ENCODE assay signal across 11 cellular contexts in genomic region chrX:131729295-131729694, GRCh38.
DNase-seq lines count a peak whose midpoint lies in the region; ATAC-seq, FAIRE-seq and TF ChIP-seq lines count a peak whose summit lies in the region.
"Had no signal": no experiment of that assay in that cellular context is flagged by ENCODE, and none has a peak within 500 bp of the region (broad histone marks: within the 10 kb centered on the region; RNA-seq: fewer than 3 reads in every experiment).

No MANE protein-coding gene starts in this region.

- no peak overlapping the region for H3K4me3 ChIP-seq in astrocyte (ENCODE audit: insufficient read depth, low read depth, low read length)
- peak overlapping the region; percentile 36 for H3K4me3 ChIP-seq in ovary
- no peak overlapping the region for H3K4me3 ChIP-seq in GM23248
- no peak overlapping the region for H3K4me3 ChIP-seq in PC-3 (ENCODE audit: low read length)

- no peak for TF ChIP-seq POLR2A in ovary (IDR thresholded peaks at IDR 0.05)

- WGBS in ovary, 3 donors, result 39 to 49% (median 47%) methylated on average over 15 of the region's 15 CpGs
- WGBS in GM23248 (ENCODE audit: low coverage in 1 of 2, low lambda C conversion rate in 2 of 2, missing lambda C conversion rate in 2 of 2), 2 experiments, result 29 to 47% methylated on average over 9 to 15 of the region's 15 CpGs

- peaks cover 4% of the 10 kb centered on the region for H3K9me3 Mint-ChIP-seq in astrocyte (ENCODE audit: unreplicated experiment)

- no peaks in the 10 kb centered on the region for H3K27me3 Mint-ChIP-seq in astrocyte (ENCODE audit: low read depth, unreplicated experiment)

- no peak overlapping the region for H3K4me3 Mint-ChIP-seq in astrocyte (ENCODE audit: unreplicated experiment)

- H3K36me3 ChIP-seq in astrocyte (ENCODE audit: insufficient read depth, low read length) (no peaks in the 10 kb centered on the region), ovary (no peaks in the 10 kb centered on the region), GM23248 (ENCODE audit: low read depth) (no peaks in the 10 kb centered on the region), PC-3 (ENCODE audit: low read depth, low read length) (no peaks in the 10 kb centered on the region)

- H3K4me2 ChIP-seq in astrocyte (ENCODE audit: low read length) (no peak overlapping the region), GM23248 (ENCODE audit: unreplicated experiment) (no peak overlapping the region), PC-3 (ENCODE audit: low read length) (no peak overlapping the region)

- ATAC-seq in HG02885 (IDR thresholded peaks at IDR 0.05; ENCODE audit: poor library complexity, unreplicated experiment), result peak; percentile 67
- ATAC-seq in PC-3, result no peak
- ATAC-seq in GM21515 (IDR thresholded peaks at IDR 0.05; ENCODE audit: unreplicated experiment), result no peak
- ATAC-seq: HCT116 had no signal

- no peak overlapping the region for H3K27ac ChIP-seq in astrocyte (ENCODE audit: low read depth, low read length)
- H3K27ac ChIP-seq in ovary, result peak overlapping the region; percentile 10 to 94
- no peak overlapping the region for H3K27ac ChIP-seq in GM23248
- no peak overlapping the region for H3K27ac ChIP-seq in PC-3 (ENCODE audit: low read length)

- intact Hi-C loops in ovary (cut with DNase I), result no loop called here
- intact Hi-C loops in PC-3 (cut with micrococcal nuclease), result no loop called here

- no peak overlapping the region for H3K9ac ChIP-seq in astrocyte (ENCODE audit: low read length)
- H3K9ac ChIP-seq in GM23248, result no peak overlapping the region
- H3K9ac ChIP-seq in PC-3 (ENCODE audit: low read length), result no peak overlapping the region

- in situ Hi-C loops in GM23248 (cut with MboI), result no loop called here

- H3K79me2 ChIP-seq in astrocyte (ENCODE audit: insufficient read depth, low read length), result no peaks in the 10 kb centered on the region
- H3K79me2 ChIP-seq in GM23248 (ENCODE audit: insufficient read depth), result no peaks in the 10 kb centered on the region
- no peaks in the 10 kb centered on the region for H3K79me2 ChIP-seq in PC-3 (ENCODE audit: low read length)

- H3F3A ChIP-seq in GM23248 (ENCODE audit: insufficient read depth) (no peaks in the 10 kb centered on the region), PC-3 (ENCODE audit: low read length, unreplicated experiment) (no peaks in the 10 kb centered on the region)

- FAIRE-seq in astrocyte (lab: Jason Lieb, UNC), result peak; percentile 90
- FAIRE-seq: TTC549 had no signal

- no peak overlapping the region for H2AFZ ChIP-seq in astrocyte (ENCODE audit: low read depth, low read length)
- H2AFZ ChIP-seq in GM23248, result no peak overlapping the region
- H2AFZ ChIP-seq in PC-3 (ENCODE audit: low read length), result no peak overlapping the region

- H3K27ac Mint-ChIP-seq in astrocyte (ENCODE audit: unreplicated experiment), result no peak overlapping the region

- no TSS peak for BruUV-seq in PC-3 (replicated peaks; lab: Mats Ljungman, UMichigan)

- H3K36me3 Mint-ChIP-seq in astrocyte (ENCODE audit: low read depth, unreplicated experiment), result peaks cover 4% of the 10 kb centered on the region

- TF ChIP-seq CTCF in GM10248 (IDR thresholded peaks at IDR 0.05; ENCODE audit: control extremely low read depth, extremely low read depth, low read depth, missing control alignments) (no peak), astrocyte (IDR thresholded peaks at IDR 0.05; ENCODE audit: insufficient read depth, low read depth, low read length) (no peak), ovary (IDR thresholded peaks at IDR 0.05) (peak in 1 of 3 donors; percentile 14), PC-3 (conservative IDR thresholded peaks at IDR 0.05; ENCODE audit: low read depth, low read length) (no peak)

- DNase-seq in GM10248 (ENCODE audit: extremely low spot score) (peak; percentile 36), astrocyte (ENCODE audit: low read depth) (peak; percentile 65), ovary (peak; percentile 84 to 88 (median 86)), GM23248 (no peak), NCI-H82 treated with DMSO at 0.1 percent for 48 hours (lab: John Stamatoyannopoulos, UW; ENCODE audit: unreplicated experiment) (no peak), PC-3 (no peak)
- DNase-seq: stimulated activated naive CD4-positive, alpha-beta T cell treated with Interleukin-2 at 50 U/mL for 16 hours had no signal

- TF ChIP-seq EP300 in ovary (IDR thresholded peaks at IDR 0.05), result no peak

- H3K9me2 ChIP-seq in GM23248 (ENCODE audit: insufficient read depth) (no peaks in the 10 kb centered on the region), PC-3 (replicated peaks; ENCODE audit: low read length) (no peaks in the 10 kb centered on the region)

- CTCF ChIA-PET in GM10248 (lab: Yijun Ruan, JAX) (no interaction called here), PC-3 (lab: Charles Lee) (no interaction called here)

- H3K27me3 ChIP-seq in astrocyte (ENCODE audit: insufficient read depth, low read length) (no peaks in the 10 kb centered on the region), ovary (no peaks in the 10 kb centered on the region), GM23248 (replicated peaks; ENCODE audit: insufficient read depth) (no peaks in the 10 kb centered on the region), PC-3 (ENCODE audit: low read length) (no peaks in the 10 kb centered on the region)

- H3K4me1 Mint-ChIP-seq in astrocyte (ENCODE audit: low read depth, unreplicated experiment), result no peaks in the 10 kb centered on the region

- H3K9me3 ChIP-seq in astrocyte (ENCODE audit: insufficient read depth, low read depth, low read length) (no peaks in the 10 kb centered on the region), ovary (no peaks in the 10 kb centered on the region), GM23248 (ENCODE audit: low read depth) (no peaks in the 10 kb centered on the region), PC-3 (ENCODE audit: low read length) (peaks cover 3% of the 10 kb centered on the region; the same call in 1 of the 2 replicates)

- H4K20me1 ChIP-seq in astrocyte (ENCODE audit: insufficient read depth, low read length) (no peaks in the 10 kb centered on the region), GM23248 (ENCODE audit: insufficient read depth) (no peaks in the 10 kb centered on the region), PC-3 (ENCODE audit: low read length) (no peaks in the 10 kb centered on the region)

- POLR2A ChIA-PET in GM10248 (lab: Yijun Ruan, JAX), result no interaction called here
- POLR2A ChIA-PET in PC-3 (lab: Charles Lee; ENCODE audit: unreplicated experiment), result no interaction called here

- H3K4me1 ChIP-seq in astrocyte (ENCODE audit: insufficient read depth, low read length), result no peaks in the 10 kb centered on the region
- no peaks in the 10 kb centered on the region for H3K4me1 ChIP-seq in ovary (ENCODE audit: insufficient read depth)
- no peaks in the 10 kb centered on the region for H3K4me1 ChIP-seq in GM23248 (ENCODE audit: insufficient read depth)
- H3K4me1 ChIP-seq in PC-3 (ENCODE audit: insufficient read depth, low read length), result no peaks in the 10 kb centered on the region

Comparison
In these comparisons a context has a peak if more than half of its experiments do, and no peak if none do; other contexts are left out.
1. DNase-seq: peak in GM10248 (single experiment), astrocyte (single experiment) and ovary (5 of 5); none in GM23248 (single experiment), NCI-H82 treated with DMSO at 0.1 percent for 48 hours (single experiment) and PC-3 (single experiment).
2. H3K27ac ChIP-seq: peak in ovary (2 of 2); none in astrocyte (single experiment), GM23248 (single experiment) and PC-3 (single experiment).